In the genomic region with DNA sequence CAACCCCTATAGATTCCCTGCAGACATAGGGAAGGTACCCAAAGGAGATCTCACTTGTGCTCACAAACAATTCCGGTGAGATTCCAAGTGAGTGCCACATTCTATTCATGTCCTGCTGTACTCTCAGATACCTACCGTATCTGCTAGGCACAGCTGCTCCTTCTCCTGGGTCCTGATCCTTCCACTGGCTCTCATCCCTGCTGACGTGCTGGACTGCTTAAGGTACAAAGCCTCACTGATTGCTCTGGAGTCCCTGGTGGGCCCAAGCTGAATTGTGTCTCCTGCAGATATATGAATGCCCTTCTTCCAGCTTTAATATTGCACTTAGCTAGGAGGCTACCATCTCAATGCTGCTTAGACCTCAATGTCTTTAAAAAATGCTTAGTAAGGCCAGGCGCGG, we compare ENCODE assay signal across 21 cellular contexts.
"Had no signal": no experiment of that assay in that cellular context is flagged by ENCODE, and none has a peak within 500 bp of the region (broad histone marks: within the 10 kb centered on the region; RNA-seq: fewer than 3 reads in every experiment).

No MANE protein-coding gene starts in this region.

- H3K27ac ChIP-seq: neutrophil, parathyroid adenoma had no signal

- H3K4me3 ChIP-seq: mucosa of descending colon had no signal

- H3K9me3 ChIP-seq: esophagus squamous epithelium, mucosa of descending colon, neutrophil had no signal

- ATAC-seq: activated CD8-positive, alpha-beta memory T cell treated with anti-CD3 and anti-CD28 coated beads, Interleukin-2, amount 10 ng/mL, durations not matched to agents 7 days and 5 days; mucosa of descending colon; stimulated activated naive CD8-positive, alpha-beta T cell treated with anti-CD3 and anti-CD28 coated beads, Interleukin-15, Interleukin-2, amounts not matched to agents 100 U/mL and 50 U/mL, for 24 hours; T-cell had no signal

- H3K36me3 Mint-ChIP-seq: activated CD8-positive, alpha-beta memory T cell treated with anti-CD3 and anti-CD28 coated beads, Interleukin-2, amount 10 ng/mL, durations not matched to agents 7 days and 5 days; activated naive CD8-positive, alpha-beta T cell treated with anti-CD3 and anti-CD28 coated beads for 36 hours; naive B cell; T-cell had no signal

- H3K27me3 Mint-ChIP-seq: activated B cell treated with CpG ODN at 0.5 μM for 24 hours; activated CD4-positive, alpha-beta memory T cell treated with anti-CD3 and anti-CD28 coated beads, Interleukin-2, amount 10 ng/mL, durations not matched to agents 7 days and 5 days; activated CD8-positive, alpha-beta memory T cell treated with anti-CD3 and anti-CD28 coated beads, Interleukin-2, amount 10 ng/mL, durations not matched to agents 7 days and 5 days; activated naive CD8-positive, alpha-beta T cell treated with anti-CD3 and anti-CD28 coated beads for 36 hours; dendritic cell treated with granulocyte-macrophage colony-stimulating factor and Interleukin-4, amounts not matched to agents 40 ng/mL and 50 ng/mL, for 4 days; naive B cell had no signal

- H3K4me1 ChIP-seq: parathyroid adenoma had no signal

- H2AFZ ChIP-seq: parathyroid adenoma had no signal

- H3K79me2 ChIP-seq: parathyroid adenoma had no signal

- H3K36me3 ChIP-seq: esophagus squamous epithelium, neutrophil had no signal

- DNase-seq: activated B cell treated with CpG ODN at 0.5 μM for 24 hours; activated CD4-positive, alpha-beta memory T cell treated with anti-CD3 and anti-CD28 coated beads, Interleukin-2, amount 10 ng/mL, durations not matched to agents 7 days and 5 days; activated CD4-positive, alpha-beta T cell treated with anti-CD3 and anti-CD28 coated beads for 48 hours; activated CD8-positive, alpha-beta memory T cell treated with anti-CD3 and anti-CD28 coated beads, Interleukin-2, amount 10 ng/mL, durations not matched to agents 7 days and 5 days; activated naive CD4-positive, alpha-beta T cell; activated naive CD8-positive, alpha-beta T cell treated with anti-CD3 and anti-CD28 coated beads for 36 hours; cerebellar nuclear complex; effector memory CD4-positive, alpha-beta T cell; esophagus squamous epithelium; mesenchymal stem cell; mucosa of descending colon; naive B cell; retina; stimulated activated CD4-positive, alpha-beta T cell treated with anti-CD3 and anti-CD28 coated beads, Interleukin-2, amount 100 ng/mL, for 24 hours; stimulated activated naive CD8-positive, alpha-beta T cell treated with anti-CD3 and anti-CD28 coated beads, Interleukin-15, Interleukin-2, amounts not matched to agents 100 U/mL and 50 U/mL, for 24 hours; substantia nigra; T-cell; trophoblast cell had no signal

- H3K9ac ChIP-seq: parathyroid adenoma had no signal

- H3K27me3 ChIP-seq: esophagus squamous epithelium, neutrophil had no signal

- H3K4me3 Mint-ChIP-seq: activated B cell treated with CpG ODN at 0.5 μM for 24 hours; activated CD4-positive, alpha-beta memory T cell treated with anti-CD3 and anti-CD28 coated beads, Interleukin-2, amount 10 ng/mL, durations not matched to agents 7 days and 5 days; activated CD8-positive, alpha-beta memory T cell treated with anti-CD3 and anti-CD28 coated beads, Interleukin-2, amount 10 ng/mL, durations not matched to agents 7 days and 5 days; activated naive CD8-positive, alpha-beta T cell treated with anti-CD3 and anti-CD28 coated beads for 36 hours; dendritic cell treated with granulocyte-macrophage colony-stimulating factor and Interleukin-4, amounts not matched to agents 40 ng/mL and 50 ng/mL, for 4 days had no signal

- H3K27ac Mint-ChIP-seq: activated B cell treated with CpG ODN at 0.5 μM for 24 hours; activated CD4-positive, alpha-beta memory T cell treated with anti-CD3 and anti-CD28 coated beads, Interleukin-2, amount 10 ng/mL, durations not matched to agents 7 days and 5 days; activated CD8-positive, alpha-beta memory T cell treated with anti-CD3 and anti-CD28 coated beads, Interleukin-2, amount 10 ng/mL, durations not matched to agents 7 days and 5 days; activated naive CD8-positive, alpha-beta T cell treated with anti-CD3 and anti-CD28 coated beads for 36 hours; dendritic cell treated with granulocyte-macrophage colony-stimulating factor and Interleukin-4, amounts not matched to agents 40 ng/mL and 50 ng/mL, for 4 days; naive B cell; T-cell had no signal

- H3K9me3 Mint-ChIP-seq: activated B cell treated with CpG ODN at 0.5 μM for 24 hours; activated CD4-positive, alpha-beta memory T cell treated with anti-CD3 and anti-CD28 coated beads, Interleukin-2, amount 10 ng/mL, durations not matched to agents 7 days and 5 days; activated naive CD8-positive, alpha-beta T cell treated with anti-CD3 and anti-CD28 coated beads for 36 hours; dendritic cell treated with granulocyte-macrophage colony-stimulating factor and Interleukin-4, amounts not matched to agents 40 ng/mL and 50 ng/mL, for 4 days; T-cell had no signal
